In genomic region chr12:12331896-12332295, GRCh38 we compare ENCODE assay signal across 19 cellular contexts. TPM values are rescaled to one million over a fixed set of nuclear protein-coding genes. Genes with fewer than 3 reads are reported as not detected.
DNase-seq lines count a peak whose midpoint lies in the region; ATAC-seq and TF ChIP-seq lines count a peak whose summit lies in the region.
"Had no signal": no experiment of that assay in that cellular context is flagged by ENCODE, and none has a peak within 500 bp of the region (broad histone marks: within the 10 kb centered on the region; RNA-seq: fewer than 3 reads in every experiment).

No MANE protein-coding gene starts in this region.

- H2AFZ ChIP-seq in IMR-90 (replicated peaks; ENCODE audit: low read length, poor library complexity): no peak overlapping the region

- BruUV-seq in IMR-90 (replicated peaks; lab: Mats Ljungman, UMichigan): no TSS peak

- peaks cover 7% of the 10 kb centered on the region; the same call in 1 of the 2 replicates for H4K20me1 ChIP-seq in IMR-90 (ENCODE audit: insufficient read depth, low read length)

- in situ Hi-C loops in IMR-90 (cut with MboI; ENCODE audit: low sequenced_read_pairs) (loop anchor here (10.0 kb wide), 1 partner anchor 247 kb away; no protein-coding TSS in a partner anchor), GM13976 (cut with MboI; ENCODE audit: low sequenced_read_pairs, unreplicated experiment) (loop anchor here (10.0 to 25.0 kb wide), 2 partner anchors 247 to 770 kb away; no protein-coding TSS in a partner anchor)

- H3K4me3 ChIP-seq in IMR-90 (ENCODE audit: insufficient read depth, low read depth, low read length): no peak overlapping the region
- no peak overlapping the region for H3K4me3 ChIP-seq in effector memory CD4-positive, alpha-beta T cell (ENCODE audit: insufficient read depth, low read depth, low read length, poor library complexity, severe bottlenecking)

- no peaks in the 10 kb centered on the region for H3K9me3 Mint-ChIP-seq in stimulated activated memory B cell treated with anti-CD40 and anti-IgM and Interleukin-4, amounts not matched to agents 10 μg/mL and 1 μg/mL and 100 μg/mL, for 72 hours

- dilution Hi-C loops in IMR-90 (cut with HindIII; ENCODE audit: low sequenced_read_pairs, unreplicated experiment): no loop called here

- H3K27ac Mint-ChIP-seq in stimulated activated memory B cell treated with anti-CD40 and anti-IgM and Interleukin-4, amounts not matched to agents 10 μg/mL and 1 μg/mL and 100 μg/mL, for 72 hours: no peak overlapping the region
- H3K27ac Mint-ChIP-seq: B cell had no signal

- TF ChIP-seq CTCF in IMR-90 (conservative IDR thresholded peaks at IDR 0.05; ENCODE audit: low read depth, low read length) (no peak), RWPE1 (conservative IDR thresholded peaks at IDR 0.05; ENCODE audit: low read depth) (no peak), GM13976 (IDR thresholded peaks at IDR 0.05; ENCODE audit: borderline replicate concordance, control extremely low read depth, extremely low read depth, insufficient read depth, missing control alignments) (no peak)

- peak overlapping the region; percentile 19 for H3K14ac ChIP-seq in IMR-90 (replicated peaks; ENCODE audit: low read depth, low read length)

- no peak overlapping the region for H3K4me3 Mint-ChIP-seq in stimulated activated memory B cell treated with anti-CD40 and anti-IgM and Interleukin-4, amounts not matched to agents 10 μg/mL and 1 μg/mL and 100 μg/mL, for 72 hours
- H3K4me3 Mint-ChIP-seq: B cell had no signal

- H3K4me1 ChIP-seq in IMR-90 (ENCODE audit: control insufficient read depth, insufficient read depth, low read length): peaks cover 2% of the 10 kb centered on the region; the same call in 1 of the 2 replicates
- no peaks in the 10 kb centered on the region for H3K4me1 ChIP-seq in effector memory CD4-positive, alpha-beta T cell (ENCODE audit: control insufficient read depth, insufficient read depth, low read length, poor library complexity, severe bottlenecking)

- peak overlapping the region; percentile 36; the same call in 1 of the 3 replicates for H2BK15ac ChIP-seq in IMR-90 (ENCODE audit: low read depth, low read length)

- peaks cover 13% of the 10 kb centered on the region for H3K27me3 Mint-ChIP-seq in stimulated activated memory B cell treated with anti-CD40 and anti-IgM and Interleukin-4, amounts not matched to agents 10 μg/mL and 1 μg/mL and 100 μg/mL, for 72 hours

- peak overlapping the region in 1 of 2 experiments; percentile 46; a peak in 1 of 4 replicates for H4K8ac ChIP-seq in IMR-90 (ENCODE audit: low read depth in 2 of 2, low read length in 2 of 2)

- no peak overlapping the region for H2AK9ac ChIP-seq in IMR-90 (replicated peaks; ENCODE audit: low read depth, low read length, poor library complexity)

- H3K9me3 ChIP-seq in IMR-90 (ENCODE audit: control insufficient read depth, insufficient read depth, low read length): no peaks in the 10 kb centered on the region
- no peaks in the 10 kb centered on the region for H3K9me3 ChIP-seq in effector memory CD4-positive, alpha-beta T cell (ENCODE audit: control insufficient read depth, low read length)

- H4K91ac ChIP-seq in IMR-90 (ENCODE audit: insufficient read depth, low read depth, low read length): peak overlapping the region; percentile 28

- H3K27ac ChIP-seq in IMR-90 (ENCODE audit: insufficient read depth, low read length): no peak overlapping the region
- H3K27ac ChIP-seq in RWPE1: no peak overlapping the region
- H3K27ac ChIP-seq in temporal lobe (ENCODE audit: low read depth, low read length): peak overlapping the region; percentile 27
- no peak overlapping the region for H3K27ac ChIP-seq in effector memory CD4-positive, alpha-beta T cell (ENCODE audit: insufficient read depth, low read length, poor library complexity, severe bottlenecking)

- H3K4ac ChIP-seq in IMR-90 (ENCODE audit: low read depth, low read length): peak overlapping the region; percentile 41

- H3K79me1 ChIP-seq in IMR-90 (ENCODE audit: low read depth in 1 of 2, low read length in 2 of 2): no peaks in the 10 kb centered on the region

- H2BK120ac ChIP-seq in IMR-90 (ENCODE audit: low read depth, low read length): peak overlapping the region; percentile 83

- no peak for DNase-seq in IMR-90
- peak; percentile 29 for DNase-seq in RWPE1 (ENCODE audit: low spot score)
- no peak for DNase-seq in left colon
- DNase-seq in GM13976 (ENCODE audit: low spot score): no peak
- no peak for DNase-seq in effector memory CD4-positive, alpha-beta T cell
- DNase-seq: activated CD4-positive, CD25-positive, alpha-beta regulatory T cell; activated effector memory CD4-positive, alpha-beta T cell treated with Interleukin-2 at 50 U/mL for 16 hours; erythroblast; glutamatergic neuron; HCEC 1CT; midbrain; MV-4-11; NCI-H2171; SHP77; stimulated activated CD4-positive, alpha-beta T cell treated with anti-CD3 and anti-CD28 coated beads, Interleukin-2, amount 100 ng/mL, for 48 hours had no signal

- CTCF ChIA-PET in IMR-90 (lab: Yijun Ruan, JAX): interaction anchor here (0.6 kb wide), 1 partner anchor 298 kb away, joined by 3 read pairs; no protein-coding TSS in a partner anchor
- CTCF ChIA-PET in RWPE1 (lab: Yijun Ruan, JAX): interaction anchor here (0.7 kb wide), 1 partner anchor 9 kb away, joined by 3 read pairs; no protein-coding TSS in a partner anchor

- no peak for TF ChIP-seq POLR2A in IMR-90 (IDR thresholded peaks at IDR 0.05; ENCODE audit: low read depth, low read length)

- peak overlapping the region; percentile 84 for H2AK5ac ChIP-seq in IMR-90 (ENCODE audit: low read depth, low read length)

- no peak overlapping the region for H3K4me2 ChIP-seq in IMR-90 (ENCODE audit: low read depth, low read length)

- no peaks in the 10 kb centered on the region for H3K36me3 ChIP-seq in IMR-90 (ENCODE audit: control insufficient read depth, insufficient read depth, low read length)
- no peaks in the 10 kb centered on the region for H3K36me3 ChIP-seq in effector memory CD4-positive, alpha-beta T cell (ENCODE audit: control insufficient read depth, insufficient read depth, low read length)

- WGBS in IMR-90 (ENCODE audit: extremely low coverage in 2 of 2, insufficient read length in 1 of 2), 2 experiments: no CpG with 5 or more reads among the region's 1 CpG

- no peak overlapping the region for H3K56ac ChIP-seq in IMR-90 (ENCODE audit: extremely low read depth, insufficient read depth, low read length)

- H3K23ac ChIP-seq in IMR-90 (ENCODE audit: low read depth, low read length): peak overlapping the region; percentile 56

- H3K18ac ChIP-seq in IMR-90 (ENCODE audit: low read depth, low read length): peak overlapping the region; percentile 13; the same call in 1 of the 2 replicates

- H3K9me1 ChIP-seq in IMR-90 (ENCODE audit: insufficient read depth, low read length): 0 out of 2 replicates have a peak, but pooled peaks cover 5% of the 10 kb centered on the region

- H3K27me3 ChIP-seq in IMR-90 (ENCODE audit: control insufficient read depth, insufficient read depth, low read length): 0 out of 2 replicates have a peak, but pooled peaks cover 2% of the 10 kb centered on the region
- no peaks in the 10 kb centered on the region for H3K27me3 ChIP-seq in effector memory CD4-positive, alpha-beta T cell (replicated peaks; ENCODE audit: control insufficient read depth, insufficient read depth, low read length, poor library complexity, severe bottlenecking)

- POLR2A ChIA-PET in IMR-90 (lab: Charles Lee; ENCODE audit: unreplicated experiment): no interaction called here
- POLR2A ChIA-PET in RWPE1 (lab: Yijun Ruan, JAX; ENCODE audit: low non-redundant PET): no interaction called here

- no peak overlapping the region; the same call in 1 of the 2 replicates for H4K5ac ChIP-seq in IMR-90 (ENCODE audit: low read depth, low read length)

- H2BK5ac ChIP-seq in IMR-90 (ENCODE audit: low read depth, low read length, poor library complexity, severe bottlenecking): no peak overlapping the region

- H2BK20ac ChIP-seq in IMR-90 (ENCODE audit: low read depth, low read length): peak overlapping the region; percentile 81

- ATAC-seq in IMR-90 (ENCODE audit: low read depth) (no peak), left colon (peak; percentile 70)
- no peak for ATAC-seq in stimulated activated memory B cell treated with anti-CD40 and anti-IgM and Interleukin-4, amounts not matched to agents 10 μg/mL and 1 μg/mL and 100 μg/mL, for 72 hours
- ATAC-seq: sciatic nerve had no signal

- H3K36me3 Mint-ChIP-seq in stimulated activated memory B cell treated with anti-CD40 and anti-IgM and Interleukin-4, amounts not matched to agents 10 μg/mL and 1 μg/mL and 100 μg/mL, for 72 hours: no peaks in the 10 kb centered on the region

- no peak overlapping the region for H3K9ac ChIP-seq in IMR-90 (ENCODE audit: low read depth, low read length)

- H3K4me1 Mint-ChIP-seq in stimulated activated memory B cell treated with anti-CD40 and anti-IgM and Interleukin-4, amounts not matched to agents 10 μg/mL and 1 μg/mL and 100 μg/mL, for 72 hours: peaks cover 22% of the 10 kb centered on the region

- intact Hi-C loops in IMR-90 (cut with micrococcal nuclease): loop anchor here (5.0 to 10.0 kb wide), 3 partner anchors 65 to 750 kb away; partner anchors contain the start of gene LRP6
- intact Hi-C loops in left colon (cut with DNase I, micrococcal nuclease): loop anchor here in 1 of 2 donors (10.0 kb wide), 1 partner anchor 247 kb away; no protein-coding TSS in a partner anchor

- no peak for TF ChIP-seq RAD21 in IMR-90 (IDR thresholded peaks at IDR 0.05; ENCODE audit: low read length)

TF ChIP-seq in IMR-90, 13 proteins besides CTCF, POLR2A, EP300 and RAD21 (continues in another document):
- TF ChIP-seq MXI1 (IDR thresholded peaks at IDR 0.05; ENCODE audit: borderline replicate concordance, low read depth, low read length): no peak
- no peak for TF ChIP-seq MAZ (IDR thresholded peaks at IDR 0.05; ENCODE audit: borderline replicate concordance, low read depth, low read length)
- no peak for TF ChIP-seq NFE2L2 (IDR thresholded peaks at IDR 0.05; ENCODE audit: low read depth, low read length)
- TF ChIP-seq BHLHE40 (IDR thresholded peaks at IDR 0.05; ENCODE audit: low read depth, low read length): no peak
- TF ChIP-seq MAFK (IDR thresholded peaks at IDR 0.05; ENCODE audit: low read depth, low read length): no peak

RNA-seq across cellular contexts. Expression of gene MANSC1, which starts 18.1 kb away (rescaled TPM):
- total RNA-seq in IMR-90 (2012; rRNA removed): 1.1 TPM in 2 replicates
- 1.9 and 2.2 TPM in 2 replicates for polyA plus RNA-seq in IMR-90 (2012; rRNA removed)
- polyA plus RNA-seq in IMR-90 (2012; cell fraction: cytosol; rRNA removed): 1.6 and 2.0 TPM in 2 replicates
- 0.11 and 0.71 TPM in 2 replicates for polyA plus RNA-seq in IMR-90 (2012; cell fraction: nucleus; rRNA removed; ENCODE audit: low replicate concordance)
- 10 to 100 TPM; 48.0 to 62.8 TPM for total RNA-seq in left colon
- total RNA-seq in temporal lobe: 2.5 TPM

RNA-seq across cellular contexts. Expression of gene BORCS5, which starts 25.0 kb away (rescaled TPM):
- total RNA-seq in IMR-90 (2012; rRNA removed) (14.7 and 18.3 TPM in 2 replicates), left colon (10 to 100 TPM; 12.2 to 13.8 TPM), temporal lobe (17.9 TPM)
- 12.2 and 14.4 TPM in 2 replicates for polyA plus RNA-seq in IMR-90 (2012; rRNA removed)
- 8.1 and 9.6 TPM in 2 replicates for polyA plus RNA-seq in IMR-90 (2012; cell fraction: cytosol; rRNA removed)
- polyA plus RNA-seq in IMR-90 (2012; cell fraction: nucleus; rRNA removed; ENCODE audit: low replicate concordance): 4.5 and 9.3 TPM in 2 replicates

Comparison
In these comparisons a context has a peak if more than half of its experiments do, and no peak if none do; other contexts are left out.
1. RNA of gene MANSC1, which starts 18.1 kb away (total RNA-seq): 48.0 to 62.8 TPM in left colon; 2.5 TPM in temporal lobe (single experiment) and 1.1 TPM in IMR-90; every median in the first group is over 10 times any median in the second.